31 cellular contexts compared by ENCODE assay signal in genomic region chr14:30808576-30808975, GRCh38.
DNase-seq lines count a peak whose midpoint lies in the region; ATAC-seq, FAIRE-seq and TF ChIP-seq lines count a peak whose summit lies in the region.
"Had no signal": no experiment of that assay in that cellular context is flagged by ENCODE, and none has a peak within 500 bp of the region (broad histone marks: within the 10 kb centered on the region; RNA-seq: fewer than 3 reads in every experiment).

No MANE protein-coding gene starts in this region.

- intact Hi-C loops in left lung (cut with DNase I): no loop called here

- ATAC-seq in GM19023 (IDR thresholded peaks at IDR 0.05; ENCODE audit: unreplicated experiment): no peak
- ATAC-seq in HG03521 (IDR thresholded peaks at IDR 0.05; ENCODE audit: unreplicated experiment): no peak
- ATAC-seq in left lung: no peak
- ATAC-seq: activated naive CD8-positive, alpha-beta T cell treated with anti-CD3 and anti-CD28 coated beads, Interleukin-2, amount 50 U/mL, for 24 hours; activated T-cell treated with anti-CD3 and anti-CD28 coated beads, Interleukin-2, amount 50 U/mL, for 4 hours; foreskin keratinocyte; sciatic nerve had no signal

- no peaks in the 10 kb centered on the region for H3K36me3 ChIP-seq in bronchial epithelial cell (ENCODE audit: control insufficient read depth, insufficient read depth, low read length)
- no peaks in the 10 kb centered on the region for H3K36me3 ChIP-seq in left lung
- H3K36me3 ChIP-seq: BE2C, HAP-1, thoracic aorta, vagina had no signal

- no peak overlapping the region for H3K27ac ChIP-seq in left lung
- H3K27ac ChIP-seq: coronary artery, foreskin keratinocyte, KMS-11, thoracic aorta, vagina had no signal

- H3K4me1 ChIP-seq in left lung: no peaks in the 10 kb centered on the region
- H3K4me1 ChIP-seq: BE2C, foreskin keratinocyte, vagina had no signal

- no peaks in the 10 kb centered on the region for H3K9me3 ChIP-seq in left lung
- H3K9me3 ChIP-seq: BE2C, HAP-1, thoracic aorta, vagina had no signal

- TF ChIP-seq CTCF in bronchial epithelial cell (IDR thresholded peaks at IDR 0.05; ENCODE audit: insufficient read depth, low read length, severe bottlenecking) (no peak), left lung (IDR thresholded peaks at IDR 0.05) (no peak)

- DNase-seq in EH (ENCODE audit: low read depth): peak; percentile 29
- peak; percentile 34 for DNase-seq in LHCN-M2 (ENCODE audit: low read depth)
- DNase-seq in bronchial epithelial cell (ENCODE audit: low read depth): peak; percentile 8
- peak; percentile 11 for DNase-seq in myocyte (ENCODE audit: low read depth)
- no peak for DNase-seq in epidermal melanocyte (ENCODE audit: insufficient read length, low spot score)
- DNase-seq in left lung: no peak
- DNase-seq: activated CD4-positive, alpha-beta T cell treated with anti-CD3 and anti-CD28 coated beads, Interleukin-2, amount 50 U/mL, for 1 hour; activated naive CD8-positive, alpha-beta T cell treated with anti-CD3 and anti-CD28 coated beads, Interleukin-2, amount 50 U/mL, for 24 hours; activated T-cell treated with anti-CD3 and anti-CD28 coated beads, Interleukin-2, amount 50 U/mL, for 4 hours; BE2C; effector memory CD4-positive, alpha-beta T cell; foreskin keratinocyte; GDM1; mesendoderm; MV-4-11; NCI-H1694 treated with DMSO at 0.1 percent for 48 hours; NCI-H524 treated with DMSO at 0.1 percent for 48 hours; NK-92 treated with Interleukin-12 subunit alpha and Interleukin-12 subunit beta, amount 100 ng/mL, for 24 hours; SHP77; stimulated activated CD4-positive, alpha-beta T cell treated with anti-CD3 and anti-CD28 coated beads, Interleukin-15, amount 100 ng/mL, for 24 hours; stimulated activated naive CD4-positive, alpha-beta T cell treated with Interleukin-2 at 50 U/mL for 16 hours; SW 1271; T1000 had no signal

- H3K27me3 ChIP-seq in bronchial epithelial cell (ENCODE audit: control insufficient read depth, insufficient read depth, low read length): no peaks in the 10 kb centered on the region
- no peaks in the 10 kb centered on the region for H3K27me3 ChIP-seq in left lung
- H3K27me3 ChIP-seq: BE2C, vagina had no signal

- FAIRE-seq in bronchial epithelial cell (lab: Jason Lieb, UNC): no peak

- H3K4me3 ChIP-seq in bronchial epithelial cell (ENCODE audit: low read depth, low read length) (no peak overlapping the region), left lung (no peak overlapping the region)
- H3K4me3 ChIP-seq: coronary artery, HAP-1, thoracic aorta, vagina had no signal

Comparison
In these comparisons a context has a peak if more than half of its experiments do, and no peak if none do; other contexts are left out.
1. DNase-seq: peak in EH (single experiment), LHCN-M2 (single experiment), bronchial epithelial cell (single experiment) and myocyte (single experiment); none in epidermal melanocyte (single experiment) and left lung (0 of 2).